In genomic region chr12:120678572-120678971, GRCh38 we compare ENCODE assay signal across 15 cellular contexts. TPM values are rescaled to one million over a fixed set of nuclear protein-coding genes. Genes with fewer than 3 reads are reported as not detected.
A peak's percentile ranks its signal among the peaks of the same experiment; 100 is the strongest.
DNase-seq lines count a peak whose midpoint lies in the region; ATAC-seq, FAIRE-seq and TF ChIP-seq lines count a peak whose summit lies in the region.
"Had no signal": no experiment of that assay in that cellular context is flagged by ENCODE, and none has a peak within 500 bp of the region (broad histone marks: within the 10 kb centered on the region; RNA-seq: fewer than 3 reads in every experiment).

No MANE protein-coding gene starts in this region.

- peak overlapping the region in 4 of 7 donors; percentile 21 to 86 (median 53) for H3K27ac Mint-ChIP-seq in CD14-positive monocyte

- dilution Hi-C loops in endothelial cell of umbilical vein (cut with MboI; ENCODE audit: extremely low pct_ligation_motif_present, low sequenced_read_pairs) = no loop called here

- no peak for TF ChIP-seq CTCF in CD14-positive monocyte (IDR thresholded peaks at IDR 0.05)
- no peak for TF ChIP-seq CTCF in endothelial cell of umbilical vein (IDR thresholded peaks at IDR 0.05; ENCODE audit: extremely low read depth in 1 of 2, insufficient read depth in 1 of 2, low read depth in 1 of 2, low read length in 2 of 2)
- no peak for TF ChIP-seq CTCF in vagina (IDR thresholded peaks at IDR 0.05)

- H4K20me1 ChIP-seq in endothelial cell of umbilical vein (replicated peaks; ENCODE audit: control insufficient read depth, extremely low read depth, insufficient read depth, low read length) = no peaks in the 10 kb centered on the region

- peak overlapping the region; percentile 78 for H3K27ac ChIP-seq in endothelial cell of umbilical vein (ENCODE audit: insufficient read depth, low read depth, low read length)
- no peak overlapping the region for H3K27ac ChIP-seq in vagina
- H3K27ac ChIP-seq: colonic mucosa had no signal

- H3K36me3 ChIP-seq in endothelial cell of umbilical vein (ENCODE audit: control insufficient read depth in 2 of 2, extremely low read depth in 1 of 2, insufficient read depth in 2 of 2, low read length in 2 of 2) (no peaks in the 10 kb centered on the region), vagina (no peaks in the 10 kb centered on the region)
- H3K36me3 ChIP-seq: colonic mucosa had no signal

- no peaks in the 10 kb centered on the region for H3K79me2 ChIP-seq in endothelial cell of umbilical vein (ENCODE audit: control insufficient read depth, insufficient read depth, low read length)

- no peak overlapping the region for H3K4me3 ChIP-seq in endothelial cell of umbilical vein (replicated peaks in 1 of 3; ENCODE audit: insufficient read depth in 1 of 3, low read depth in 1 of 3, low read length in 3 of 3)
- H3K4me3 ChIP-seq in vagina = no peak overlapping the region
- H3K4me3 ChIP-seq: colonic mucosa, testis had no signal

- H3K9me3 Mint-ChIP-seq in CD14-positive monocyte = peaks cover 0 to 2% (median 0%) of the 10 kb centered on the region in 7 donors

- CTCF ChIA-PET in endothelial cell of umbilical vein (lab: Charles Lee) = interaction anchor here (0.9 to 3.0 kb wide), 6 partner anchors 9 to 32 kb away, joined by 3 to 34 read pairs (median 4); no protein-coding TSS in a partner anchor

- peaks cover 37% of the 10 kb centered on the region for H3K4me1 Mint-ChIP-seq in CD14-positive monocyte
- H3K4me1 Mint-ChIP-seq: T-helper 17 cell had no signal

- peak overlapping the region; percentile 18 for H3K4me2 ChIP-seq in endothelial cell of umbilical vein (ENCODE audit: insufficient read depth, low read length)

- ATAC-seq in GM18907 (IDR thresholded peaks at IDR 0.05; ENCODE audit: unreplicated experiment) = peak; percentile 18
- ATAC-seq in HG03175 (IDR thresholded peaks at IDR 0.05; ENCODE audit: unreplicated experiment) = no peak
- ATAC-seq in HG03139 (IDR thresholded peaks at IDR 0.05; ENCODE audit: unreplicated experiment) = no peak
- ATAC-seq: T-helper 17 cell had no signal

- H3K4me1 ChIP-seq in endothelial cell of umbilical vein (ENCODE audit: control insufficient read depth, extremely low read depth, insufficient read depth, low read length) (peaks cover 26% of the 10 kb centered on the region), vagina (no peaks in the 10 kb centered on the region)
- H3K4me1 ChIP-seq: colonic mucosa had no signal

- DNase-seq in CD14-positive monocyte (ENCODE audit: low spot score) (no peak), MV-4-11 (lab: John Stamatoyannopoulos, UW) (peak; percentile 26), endothelial cell of umbilical vein (ENCODE audit: low read depth, low spot score) (no peak), vagina (ENCODE audit: extremely low spot score in 2 of 2) (no peak), NCI-H748 treated with DMSO at 0.1 percent for 48 hours (lab: John Stamatoyannopoulos, UW) (no peak)
- DNase-seq: colonic mucosa; NCI-H1092 treated with DMSO at 0.1 percent for 48 hours; posterior cingulate gyrus; stimulated activated CD4-positive, alpha-beta T cell treated with anti-CD3 and anti-CD28 coated beads, Interleukin-4, amount 100 ng/mL, for 24 hours; T-helper 17 cell; testis had no signal

- TF ChIP-seq POLR2A in endothelial cell of umbilical vein (IDR thresholded peaks at IDR 0.05; ENCODE audit: low read depth, low read length) (no peak), vagina (IDR thresholded peaks at IDR 0.05) (no peak)

- H3K4me3 Mint-ChIP-seq in CD14-positive monocyte = no peak overlapping the region
- H3K4me3 Mint-ChIP-seq: T-helper 17 cell had no signal

- H3K27me3 Mint-ChIP-seq in CD14-positive monocyte (ENCODE audit: low read depth in 3 of 3) = peaks cover 0 to 6% (median 0%) of the 10 kb centered on the region in 3 donors

- POLR2A ChIA-PET in endothelial cell of umbilical vein (lab: Charles Lee) = no interaction called here

- no peak for FAIRE-seq in endothelial cell of umbilical vein (lab: Jason Lieb, UNC)
- FAIRE-seq: H1 had no signal

- no peaks in the 10 kb centered on the region for H3K9me1 ChIP-seq in endothelial cell of umbilical vein (replicated peaks; ENCODE audit: control insufficient read depth, extremely low read depth, insufficient read depth, low read length)

- H3K27me3 ChIP-seq in endothelial cell of umbilical vein (ENCODE audit: control insufficient read depth in 2 of 2, insufficient read depth in 2 of 2, low read length in 2 of 2) (no peaks in the 10 kb centered on the region), vagina (no peaks in the 10 kb centered on the region)
- H3K27me3 ChIP-seq: colonic mucosa, testis had no signal

- no peak overlapping the region for H3K9ac ChIP-seq in endothelial cell of umbilical vein (replicated peaks; ENCODE audit: extremely low read depth, insufficient read depth, low read length)

- BruUV-seq in endothelial cell of umbilical vein (replicated peaks; lab: Mats Ljungman, UMichigan) = no TSS peak

- H3K9me3 ChIP-seq in endothelial cell of umbilical vein (replicated peaks; ENCODE audit: control insufficient read depth, insufficient read depth, low read length) = no peaks in the 10 kb centered on the region
- no peaks in the 10 kb centered on the region for H3K9me3 ChIP-seq in vagina
- H3K9me3 ChIP-seq: colonic mucosa, testis had no signal

- H2AFZ ChIP-seq in endothelial cell of umbilical vein (ENCODE audit: low read depth, low read length) = no peak overlapping the region

- no peaks in the 10 kb centered on the region for H3K36me3 Mint-ChIP-seq in CD14-positive monocyte

- intact Hi-C loops in CD14-positive monocyte (cut with micrococcal nuclease) (loop anchor here (5.0 kb wide), 1 partner anchor 34 kb away; the partner anchor contains the start of gene UNC119B (in 2 of the 2)), endothelial cell of umbilical vein (cut with micrococcal nuclease) (no loop called here), vagina (cut with DNase I) (no loop called here)

TF ChIP-seq in endothelial cell of umbilical vein, 7 proteins besides CTCF, POLR2A, EP300 and RAD21:
- TF ChIP-seq EZH2 (IDR thresholded peaks at IDR 0.05; ENCODE audit: borderline replicate concordance, low read depth, low read length, severe bottlenecking) = no peak
- no peak for TF ChIP-seq GATA2 (IDR thresholded peaks at IDR 0.05; ENCODE audit: insufficient read depth, insufficient read length, low read depth, low read length)
- no peak for TF ChIP-seq FOS (IDR thresholded peaks at IDR 0.05; ENCODE audit: borderline replicate concordance, insufficient read depth, low read length)
- TF ChIP-seq JUN (IDR thresholded peaks at IDR 0.05; ENCODE audit: borderline replicate concordance, insufficient read depth, insufficient read length, low read depth) = no peak
- TF ChIP-seq MAX (IDR thresholded peaks at IDR 0.05; ENCODE audit: insufficient read depth, insufficient read length) = no peak
- no peak for TF ChIP-seq POLR2AphosphoS5 (IDR thresholded peaks at IDR 0.05; ENCODE audit: insufficient read depth, low read depth, low read length)
- TF ChIP-seq MYC (IDR thresholded peaks at IDR 0.05; ENCODE audit: low read depth, low read length) = no peak

RNA-seq across cellular contexts. Expression of gene MLEC, which starts 8.4 kb away (rescaled TPM):
- 10 to 100 TPM; 65.3 to 79.5 TPM for polyA plus RNA-seq in CD14-positive monocyte
- 132 and 144 TPM in 2 replicates for total RNA-seq in endothelial cell of umbilical vein
- polyA plus RNA-seq in endothelial cell of umbilical vein = 18.6 and 28.4 TPM in 2 replicates
- polyA plus RNA-seq in endothelial cell of umbilical vein (2011; cell fraction: cytosol; rRNA removed) = 35.9 and 42.0 TPM in 2 replicates
- 25.5 and 36.7 TPM in 2 replicates for polyA plus RNA-seq in endothelial cell of umbilical vein (2011; cell fraction: nucleus; rRNA removed)
- polyA plus RNA-seq in endothelial cell of umbilical vein (2012) = 90.3 and 114 TPM in 2 replicates
- polyA minus RNA-seq in endothelial cell of umbilical vein = 81.1 and 97.0 TPM in 2 replicates
- polyA minus RNA-seq in endothelial cell of umbilical vein (2011; cell fraction: cytosol; rRNA and poly(A)+ RNA removed) = 33.7 TPM
- polyA minus RNA-seq in endothelial cell of umbilical vein (2011; cell fraction: nucleus; rRNA and poly(A)+ RNA removed) = 17.3 and 32.9 TPM in 2 replicates
- total RNA-seq in vagina = 33.1 TPM

RNA-seq across cellular contexts. Expression of gene UNC119B, which starts 31.7 kb away (rescaled TPM):
- polyA plus RNA-seq in CD14-positive monocyte = 1 to 10 TPM; 1.1 to 2.1 TPM
- 26.8 and 33.7 TPM in 2 replicates for total RNA-seq in endothelial cell of umbilical vein
- polyA plus RNA-seq in endothelial cell of umbilical vein = 22.6 and 23.1 TPM in 2 replicates
- 23.8 TPM in 2 replicates for polyA plus RNA-seq in endothelial cell of umbilical vein (2011; cell fraction: cytosol; rRNA removed)
- 22.8 and 28.3 TPM in 2 replicates for polyA plus RNA-seq in endothelial cell of umbilical vein (2011; cell fraction: nucleus; rRNA removed)
- 28.9 and 29.7 TPM in 2 replicates for polyA plus RNA-seq in endothelial cell of umbilical vein (2012)
- 29.2 and 35.8 TPM in 2 replicates for polyA minus RNA-seq in endothelial cell of umbilical vein
- polyA minus RNA-seq in endothelial cell of umbilical vein (2011; cell fraction: cytosol; rRNA and poly(A)+ RNA removed) = 17.3 TPM
- 11.5 and 12.2 TPM in 2 replicates for polyA minus RNA-seq in endothelial cell of umbilical vein (2011; cell fraction: nucleus; rRNA and poly(A)+ RNA removed)
- total RNA-seq in vagina = 16.0 TPM

RNA-seq across cellular contexts. Expression of gene CABP1, which starts 38.1 kb away (rescaled TPM):
- polyA plus RNA-seq in CD14-positive monocyte = under 1 TPM in 1 of 2 donors, not detected in 1; 0.19 TPM
- 0.31 and 0.32 TPM in 2 replicates for total RNA-seq in endothelial cell of umbilical vein
- polyA plus RNA-seq in endothelial cell of umbilical vein = 0.07 TPM in 1 of 2 replicates, not detected in the other
- polyA plus RNA-seq in endothelial cell of umbilical vein (2011; cell fraction: cytosol; rRNA removed) = 0.03 TPM in 1 of 2 replicates, not detected in the other
- 0.12 and 0.13 TPM in 2 replicates for polyA plus RNA-seq in endothelial cell of umbilical vein (2011; cell fraction: nucleus; rRNA removed)
- 0.12 and 0.33 TPM in 2 replicates for polyA plus RNA-seq in endothelial cell of umbilical vein (2012)
- polyA minus RNA-seq in endothelial cell of umbilical vein = not detected in 2 replicates
- polyA minus RNA-seq in endothelial cell of umbilical vein (2011; cell fraction: cytosol; rRNA and poly(A)+ RNA removed) = not detected
- not detected in 2 replicates for polyA minus RNA-seq in endothelial cell of umbilical vein (2011; cell fraction: nucleus; rRNA and poly(A)+ RNA removed)
- total RNA-seq in vagina = 0.49 TPM
- total RNA-seq: T-helper 17 cell had no signal

RNA-seq across cellular contexts. Expression of gene ACADS, which starts 47.1 kb away (rescaled TPM):
- polyA plus RNA-seq in CD14-positive monocyte = 10 to 100 TPM; 18.2 to 25.1 TPM
- 8.2 and 9.5 TPM in 2 replicates for total RNA-seq in endothelial cell of umbilical vein
- polyA plus RNA-seq in endothelial cell of umbilical vein = 8.9 and 10.4 TPM in 2 replicates
- 4.5 and 6.9 TPM in 2 replicates for polyA plus RNA-seq in endothelial cell of umbilical vein (2011; cell fraction: cytosol; rRNA removed)
- 11.4 TPM in 2 replicates for polyA plus RNA-seq in endothelial cell of umbilical vein (2011; cell fraction: nucleus; rRNA removed)
- 5.9 and 8.7 TPM in 2 replicates for polyA plus RNA-seq in endothelial cell of umbilical vein (2012)
- polyA minus RNA-seq in endothelial cell of umbilical vein = 2.7 and 2.8 TPM in 2 replicates
- 9.2 TPM for polyA minus RNA-seq in endothelial cell of umbilical vein (2011; cell fraction: cytosol; rRNA and poly(A)+ RNA removed)
- polyA minus RNA-seq in endothelial cell of umbilical vein (2011; cell fraction: nucleus; rRNA and poly(A)+ RNA removed) = 3.0 and 4.1 TPM in 2 replicates
- 21.4 TPM for total RNA-seq in vagina

Comparison
In these comparisons a context has a peak if more than half of its experiments do, and no peak if none do; other contexts are left out.
1. intact Hi-C loops: an anchor here in CD14-positive monocyte (5.0 kb wide); none called in endothelial cell of umbilical vein and vagina.